Comparison of ENCODE assay signal across 8 cellular contexts in genomic region chr10:102395677-102396197, GRCh38. TPM values are rescaled to one million over a fixed set of nuclear protein-coding genes. Genes with fewer than 3 reads are reported as not detected.
DNase-seq lines count a peak whose midpoint lies in the region; ATAC-seq and TF ChIP-seq lines count a peak whose summit lies in the region.

Gene NFKB2 (plus strand): TSS chr10:102395705. CDS start chr10:102395960, 255 bp downstream.

- POLR2A ChIA-PET in Caco-2 (lab: Charles Lee), result interaction anchor here (0.6 to 1.1 kb wide), 5 partner anchors 9 to 166 kb away, joined by 3 to 6 read pairs (median 4); partner anchors contain the start of genes ACTR1A and CUEDC2

- peak within 1 kb of the TSS; percentile 90 for H3K4me3 Mint-ChIP-seq in Caco-2 (ENCODE audit: unreplicated experiment)

- H3K27ac ChIP-seq in OCI-LY1 (ENCODE audit: low read depth, low read length, poor library complexity, severe bottlenecking) (peak within 1 kb of the TSS; percentile 73), muscle layer of colon (ENCODE audit: low read depth, low read length) (peak within 1 kb of the TSS; percentile 97)
- peak within 1 kb of the TSS; percentile 100 for H3K27ac ChIP-seq in effector memory CD4-positive, alpha-beta T cell (ENCODE audit: insufficient read depth, low read length, poor library complexity, severe bottlenecking)

- H3K27me3 ChIP-seq in Caco-2 (replicated peaks; ENCODE audit: control insufficient read depth, insufficient read depth, low read length) (no peaks in the 10 kb centered on the region), OCI-LY1 (ENCODE audit: insufficient read depth, low read length) (no peaks in the 10 kb centered on the region), muscle layer of colon (ENCODE audit: control insufficient read depth in 1 of 2, insufficient read depth in 2 of 2, low read length in 2 of 2) (no peaks in the 10 kb centered on the region)
- H3K27me3 ChIP-seq in effector memory CD4-positive, alpha-beta T cell (replicated peaks; ENCODE audit: control insufficient read depth, insufficient read depth, low read length, poor library complexity, severe bottlenecking), result no peaks in the 10 kb centered on the region

- DNase-seq in Caco-2, result no peak
- DNase-seq in effector memory CD4-positive, alpha-beta T cell, result no peak
- DNase-seq in stimulated activated CD8-positive, alpha-beta memory T cell treated with anti-CD3 and anti-CD28 coated beads, Interleukin-4, amount 100 ng/mL, for 48 hours, result no peak
- DNase-seq in epidermal melanocyte (ENCODE audit: insufficient read length, low spot score), result no peak
- DNase-seq in T-helper 9 cell, result no peak

- no TSS peak for BruUV-seq in Caco-2 (replicated peaks; lab: Mats Ljungman, UMichigan)

- no peak within 1 kb of the TSS for H2AFZ ChIP-seq in OCI-LY1 (ENCODE audit: low read length)

- H3K4me1 Mint-ChIP-seq in Caco-2 (ENCODE audit: low read depth, unreplicated experiment), result peaks cover 9% of the 10 kb centered on the region

- H3K4me3 ChIP-seq in Caco-2 (ENCODE audit: low read depth, low read length) (peak within 1 kb of the TSS; percentile 75), OCI-LY1 (ENCODE audit: low read depth, low read length, poor library complexity, severe bottlenecking) (peak within 1 kb of the TSS; percentile 79), muscle layer of colon (ENCODE audit: low read depth in 1 of 2, low read length in 2 of 2) (peak within 1 kb of the TSS; percentile 70 to 96)
- peak within 1 kb of the TSS; percentile 84 for H3K4me3 ChIP-seq in effector memory CD4-positive, alpha-beta T cell (ENCODE audit: insufficient read depth, low read depth, low read length, poor library complexity, severe bottlenecking)

- no peak for ATAC-seq in GM21576 (IDR thresholded peaks at IDR 0.05; ENCODE audit: unreplicated experiment)

- H3K27me3 Mint-ChIP-seq in Caco-2 (ENCODE audit: insufficient read depth, unreplicated experiment), result no peaks in the 10 kb centered on the region

- H3K36me3 ChIP-seq in Caco-2 (ENCODE audit: control insufficient read depth, insufficient read depth, low read length) (no peaks in the 10 kb centered on the region), OCI-LY1 (ENCODE audit: insufficient read depth, low read length) (no peaks in the 10 kb centered on the region), muscle layer of colon (ENCODE audit: insufficient read depth, low read length) (peaks cover 29% of the 10 kb centered on the region)
- H3K36me3 ChIP-seq in effector memory CD4-positive, alpha-beta T cell (ENCODE audit: control insufficient read depth, insufficient read depth, low read length), result peaks cover 29% of the 10 kb centered on the region

- no peaks in the 10 kb centered on the region for H3K9me2 ChIP-seq in OCI-LY1 (ENCODE audit: low read depth, low read length)

- intact Hi-C loops in Caco-2 (cut with micrococcal nuclease; ENCODE audit: unreplicated experiment), result loop anchor here (2.0 kb wide), 1 partner anchor 165 kb away; no protein-coding TSS in a partner anchor

- H3K4me2 ChIP-seq in OCI-LY1 (ENCODE audit: low read length), result peak within 1 kb of the TSS; percentile 79

- H3K9ac ChIP-seq in OCI-LY1 (ENCODE audit: low read length) (peak within 1 kb of the TSS; percentile 73), muscle layer of colon (ENCODE audit: low read length) (peak within 1 kb of the TSS; percentile 98)

- H3F3A ChIP-seq in OCI-LY1 (ENCODE audit: insufficient read depth, low read length), result no peaks in the 10 kb centered on the region

- TF ChIP-seq CTCF in Caco-2 (IDR thresholded peaks at IDR 0.05; ENCODE audit: insufficient read depth in 1 of 2, low read depth in 1 of 2, low read length in 1 of 2, severe bottlenecking in 1 of 2, unreplicated experiment in 1 of 2), result no peak
- no peak for TF ChIP-seq CTCF in OCI-LY1 (IDR thresholded peaks at IDR 0.05; ENCODE audit: low read length)

- peaks cover 22% of the 10 kb centered on the region for H3K36me3 Mint-ChIP-seq in Caco-2 (ENCODE audit: insufficient read depth, unreplicated experiment)

- peaks cover 21% of the 10 kb centered on the region for H3K4me1 ChIP-seq in Caco-2
- H3K4me1 ChIP-seq in OCI-LY1 (ENCODE audit: insufficient read depth, low read length, severe bottlenecking), result peaks cover 26% of the 10 kb centered on the region
- H3K4me1 ChIP-seq in effector memory CD4-positive, alpha-beta T cell (ENCODE audit: control insufficient read depth, insufficient read depth, low read length, poor library complexity, severe bottlenecking), result peaks cover 32% of the 10 kb centered on the region
- peaks cover 35% of the 10 kb centered on the region for H3K4me1 ChIP-seq in muscle layer of colon (ENCODE audit: insufficient read depth, low read length)

- CTCF ChIA-PET in Caco-2 (lab: Charles Lee), result interaction anchor here (0.6 to 3.7 kb wide), 17 partner anchors 8 to 385 kb away, joined by 3 to 28 read pairs (median 4); partner anchors contain the start of genes FBXL15, GBF1, PITX3 and SUFU

- H3K9me3 Mint-ChIP-seq in Caco-2 (ENCODE audit: unreplicated experiment), result no peaks in the 10 kb centered on the region

- no peaks in the 10 kb centered on the region for H4K20me1 ChIP-seq in OCI-LY1 (ENCODE audit: insufficient read depth, low read length)

- H3K79me2 ChIP-seq in OCI-LY1 (ENCODE audit: insufficient read depth, low read length), result no peaks in the 10 kb centered on the region

- H3K27ac Mint-ChIP-seq in Caco-2 (ENCODE audit: unreplicated experiment), result peak within 1 kb of the TSS; percentile 90

- H3K9me3 ChIP-seq in Caco-2 (no peaks in the 10 kb centered on the region), OCI-LY1 (ENCODE audit: low read length) (no peaks in the 10 kb centered on the region), muscle layer of colon (ENCODE audit: low read length) (no peaks in the 10 kb centered on the region)
- no peaks in the 10 kb centered on the region for H3K9me3 ChIP-seq in effector memory CD4-positive, alpha-beta T cell (ENCODE audit: control insufficient read depth, low read length)

RNA-seq across cellular contexts. Expression of gene NFKB2, which starts in this region (rescaled TPM):
- total RNA-seq in Caco-2 (2022), result 35.1 and 36.5 TPM in 2 replicates
